In the genomic region with DNA sequence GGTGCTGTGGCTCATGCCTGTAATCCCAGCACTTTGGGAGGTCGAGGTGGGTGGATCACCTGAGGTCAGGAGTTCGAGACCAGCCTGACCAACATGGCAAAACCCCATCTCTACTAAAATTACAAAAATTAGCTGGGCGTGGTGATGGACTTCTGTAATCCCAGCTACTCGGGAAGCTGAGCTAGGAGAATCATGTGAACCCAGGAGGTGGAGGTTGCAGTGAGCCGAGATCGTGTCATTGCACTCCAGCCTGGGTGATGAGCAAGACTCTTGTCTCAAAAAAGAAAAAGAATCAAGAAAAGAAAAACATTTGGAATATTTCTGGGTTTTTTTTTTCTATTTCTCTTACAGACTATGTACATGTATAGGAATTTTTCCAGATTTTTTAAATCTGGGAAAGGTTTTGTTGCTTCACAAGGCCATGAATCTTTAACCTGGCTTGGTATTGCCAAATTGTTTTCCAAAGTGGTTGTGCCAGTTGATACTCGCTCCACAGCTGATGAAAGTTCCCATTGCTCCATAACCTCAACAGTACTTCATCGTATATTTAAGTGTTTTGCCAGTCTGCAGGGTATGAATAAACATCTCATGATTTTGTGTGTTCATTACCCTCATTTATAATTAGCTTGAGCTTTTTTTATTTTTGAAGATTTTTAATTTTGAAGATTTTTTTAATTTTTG, we compare ENCODE assay signal across 18 cellular contexts. TPM values are rescaled to one million over a fixed set of nuclear protein-coding genes. Genes with fewer than 3 reads are reported as not detected.
A peak's percentile ranks its signal among the peaks of the same experiment; 100 is the strongest.
DNase-seq lines count a peak whose midpoint lies in the region; ATAC-seq and TF ChIP-seq lines count a peak whose summit lies in the region.
"Had no signal": no experiment of that assay in that cellular context is flagged by ENCODE, and none has a peak within 500 bp of the region (broad histone marks: within the 10 kb centered on the region; RNA-seq: fewer than 3 reads in every experiment).

No MANE protein-coding gene starts in this region.

- no peak for TF ChIP-seq CTCF in MCF 10A (IDR thresholded peaks at IDR 0.05; ENCODE audit: unreplicated experiment)
- TF ChIP-seq CTCF in breast epithelium (IDR thresholded peaks at IDR 0.05) = no peak
- TF ChIP-seq CTCF in chondrocyte (IDR thresholded peaks at IDR 0.05) = no peak
- no peak for TF ChIP-seq CTCF in lower lobe of right lung (IDR thresholded peaks at IDR 0.05)
- TF ChIP-seq CTCF in upper lobe of right lung (IDR thresholded peaks at IDR 0.05) = no peak

- no TSS peak for BruUV-seq in MCF 10A (replicated peaks; lab: Mats Ljungman, UMichigan)

- ATAC-seq in lower lobe of right lung = peak; percentile 53 to 57
- ATAC-seq in upper lobe of right lung = peak; percentile 63
- no peak for ATAC-seq in stimulated activated naive CD8-positive, alpha-beta T cell treated with anti-CD3 and anti-CD28 coated beads, Interleukin-15, amount 100 ng/mL, for 72 hours
- ATAC-seq: K562 had no signal

- intact Hi-C loops in MCF 10A (cut with micrococcal nuclease) = loop anchor here (5.0 kb wide), 1 partner anchor 57 kb away; no protein-coding TSS in a partner anchor
- intact Hi-C loops in breast epithelium (cut with DNase I; ENCODE audit: low total_unique reads) = no loop called here
- intact Hi-C loops in lower lobe of right lung (cut with DNase I) = no loop called here
- intact Hi-C loops in upper lobe of right lung (cut with DNase I) = no loop called here

- H3K27me3 ChIP-seq in breast epithelium (no peaks in the 10 kb centered on the region), lower lobe of right lung (ENCODE audit: low read depth) (no peaks in the 10 kb centered on the region), upper lobe of right lung (no peaks in the 10 kb centered on the region)

- DNase-seq in MCF 10A (ENCODE audit: unreplicated experiment) (peak; percentile 76), breast epithelium (ENCODE audit: low spot score in 2 of 2) (no peak), chondrocyte (ENCODE audit: low spot score) (no peak), lower lobe of right lung (no peak), upper lobe of right lung (no peak), germinal center (ENCODE audit: low spot score) (no peak), SK-N-DZ (ENCODE audit: low spot score) (no peak)
- no peak for DNase-seq in stimulated activated naive CD8-positive, alpha-beta T cell treated with anti-CD3 and anti-CD28 coated beads, Interleukin-15, amount 100 ng/mL, for 72 hours
- DNase-seq: DMS153, GOT3, NCI-H1092, NCI-H1694, NCI-H2107, NCI-H446, NCI-H774, Right ventricle myocardium superior had no signal

- H3K4me3 Mint-ChIP-seq in MCF 10A (ENCODE audit: unreplicated experiment) (no peak overlapping the region), chondrocyte (ENCODE audit: unreplicated experiment) (peak overlapping the region; percentile 31)
- H3K4me3 Mint-ChIP-seq in stimulated activated naive CD8-positive, alpha-beta T cell treated with anti-CD3 and anti-CD28 coated beads, Interleukin-15, amount 100 ng/mL, for 72 hours = no peak overlapping the region

- H3K36me3 Mint-ChIP-seq in MCF 10A (ENCODE audit: insufficient read depth, unreplicated experiment) = no peaks in the 10 kb centered on the region
- H3K36me3 Mint-ChIP-seq in chondrocyte (ENCODE audit: low read depth) = peaks cover 10% of the 10 kb centered on the region

- H3K4me1 ChIP-seq in breast epithelium = no peaks in the 10 kb centered on the region
- peaks cover 15% of the 10 kb centered on the region for H3K4me1 ChIP-seq in lower lobe of right lung
- peaks cover 21% of the 10 kb centered on the region for H3K4me1 ChIP-seq in upper lobe of right lung

- no peaks in the 10 kb centered on the region for H3K27me3 Mint-ChIP-seq in MCF 10A (ENCODE audit: insufficient read depth, unreplicated experiment)
- no peaks in the 10 kb centered on the region for H3K27me3 Mint-ChIP-seq in chondrocyte (ENCODE audit: low read depth)
- H3K27me3 Mint-ChIP-seq in stimulated activated naive CD8-positive, alpha-beta T cell treated with anti-CD3 and anti-CD28 coated beads, Interleukin-15, amount 100 ng/mL, for 72 hours = peaks cover 9% of the 10 kb centered on the region

- H3K36me3 ChIP-seq in breast epithelium (peaks cover 3% of the 10 kb centered on the region), lower lobe of right lung (no peaks in the 10 kb centered on the region), upper lobe of right lung (no peaks in the 10 kb centered on the region)

- no peaks in the 10 kb centered on the region for H3K9me3 Mint-ChIP-seq in MCF 10A (ENCODE audit: unreplicated experiment)
- H3K9me3 Mint-ChIP-seq in chondrocyte (ENCODE audit: low read depth) = no peaks in the 10 kb centered on the region
- H3K9me3 Mint-ChIP-seq in stimulated activated naive CD8-positive, alpha-beta T cell treated with anti-CD3 and anti-CD28 coated beads, Interleukin-15, amount 100 ng/mL, for 72 hours = no peaks in the 10 kb centered on the region

- H3K9me3 ChIP-seq in breast epithelium = no peaks in the 10 kb centered on the region
- H3K9me3 ChIP-seq in lower lobe of right lung = no peaks in the 10 kb centered on the region
- no peaks in the 10 kb centered on the region for H3K9me3 ChIP-seq in upper lobe of right lung

- H3K27ac ChIP-seq in breast epithelium (no peak overlapping the region), lower lobe of right lung (no peak overlapping the region), upper lobe of right lung (no peak overlapping the region)
- H3K27ac ChIP-seq: C4-2B had no signal

- TF ChIP-seq POLR2A in breast epithelium (IDR thresholded peaks at IDR 0.05) = no peak

- H3K27ac Mint-ChIP-seq in MCF 10A (ENCODE audit: low read depth, unreplicated experiment) (no peak overlapping the region), chondrocyte (ENCODE audit: unreplicated experiment) (peak overlapping the region; percentile 89)
- no peak overlapping the region for H3K27ac Mint-ChIP-seq in stimulated activated naive CD8-positive, alpha-beta T cell treated with anti-CD3 and anti-CD28 coated beads, Interleukin-15, amount 100 ng/mL, for 72 hours

- POLR2A ChIA-PET in MCF 10A (lab: Yijun Ruan, JAX) = interaction anchor here (0.6 to 2.6 kb wide), 9 partner anchors 8 to 114 kb away, joined by 3 to 17 read pairs (median 3); no protein-coding TSS in a partner anchor

- H3K4me1 Mint-ChIP-seq in MCF 10A (ENCODE audit: insufficient read depth, unreplicated experiment) (peaks cover 32% of the 10 kb centered on the region), chondrocyte (ENCODE audit: low read depth) (peaks cover 62% of the 10 kb centered on the region)
- H3K4me1 Mint-ChIP-seq in stimulated activated naive CD8-positive, alpha-beta T cell treated with anti-CD3 and anti-CD28 coated beads, Interleukin-15, amount 100 ng/mL, for 72 hours = no peaks in the 10 kb centered on the region

- H3K4me3 ChIP-seq in breast epithelium = no peak overlapping the region
- no peak overlapping the region for H3K4me3 ChIP-seq in lower lobe of right lung
- H3K4me3 ChIP-seq in upper lobe of right lung = no peak overlapping the region
- H3K4me3 ChIP-seq: K562 had no signal

- CTCF ChIA-PET in MCF 10A (lab: Yijun Ruan, JAX) = interaction anchor here (0.5 to 1.1 kb wide), 4 partner anchors 22 to 956 kb away, joined by 3 to 4 read pairs (median 3); no protein-coding TSS in a partner anchor

RNA-seq across cellular contexts. Expression of a gene that starts 33.5 kb away (rescaled TPM):
- total RNA-seq in MCF 10A (2022) (22.8 and 24.8 TPM in 2 replicates), breast epithelium (10 to 100 TPM; 40.1 to 43.3 (median 41.0) TPM), chondrocyte (51.5 to 72.5 TPM (median 54.6 TPM) in 3 replicates), lower lobe of right lung (25.5 TPM), upper lobe of right lung (29.2 TPM)
- polyA plus RNA-seq in SK-N-DZ (2014; cell fraction: cytosol; rRNA removed) = 1.8 and 2.3 TPM in 2 replicates
- 4.2 and 4.3 TPM in 2 replicates for polyA plus RNA-seq in SK-N-DZ (2014; cell fraction: nucleus; rRNA removed)
